Comparison of ENCODE assay signal across 8 cellular contexts in the genomic region with DNA sequence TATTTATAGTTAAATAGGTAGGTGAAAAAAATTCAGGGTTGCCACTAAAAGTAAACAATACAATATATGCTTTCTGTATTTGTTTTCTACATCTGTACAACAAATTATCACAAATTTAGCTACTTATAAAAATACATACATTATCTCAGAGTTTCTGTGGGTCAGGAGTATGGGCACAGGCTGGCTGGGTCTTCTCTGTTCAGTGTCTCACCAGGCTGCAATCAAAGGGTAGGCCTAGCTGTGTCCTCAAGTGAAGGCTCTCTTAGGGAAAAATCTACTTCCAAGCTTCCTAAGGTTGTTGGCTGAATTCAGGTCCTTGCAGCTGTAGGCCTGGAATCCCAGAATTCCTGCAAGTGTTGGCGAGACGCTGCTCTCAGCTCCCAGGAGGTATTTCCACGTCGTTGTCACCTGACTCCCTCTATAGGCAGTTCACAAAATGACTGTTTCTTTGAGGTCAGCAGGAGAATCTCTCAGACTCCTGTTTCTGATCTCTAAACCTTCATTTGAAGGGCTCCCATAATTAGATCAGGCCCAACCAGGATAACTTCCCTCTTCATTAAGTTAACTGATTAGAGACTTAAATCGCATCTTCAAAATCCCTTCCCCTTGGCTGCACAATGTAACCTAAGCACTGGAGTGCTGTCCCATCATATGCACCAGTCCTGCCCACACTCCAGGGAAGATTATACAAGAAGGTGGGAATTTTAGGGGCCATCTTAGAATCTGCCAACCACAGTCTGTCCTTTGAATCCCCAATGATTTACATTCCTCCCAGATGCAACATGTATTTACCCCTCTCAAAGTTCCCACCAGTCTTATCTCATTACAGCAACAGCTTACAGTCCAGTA.
A peak's percentile ranks its signal among the peaks of the same experiment; 100 is the strongest.
DNase-seq lines count a peak whose midpoint lies in the region; ATAC-seq, FAIRE-seq and TF ChIP-seq lines count a peak whose summit lies in the region.

No MANE protein-coding gene starts in this region.

- ATAC-seq in SK-N-SH treated with all-trans-retinoic acid at 6 μM for 48 hours (peak; percentile 86), left lobe of liver (peak; percentile 93)

- intact Hi-C loops in thyroid gland (cut with DNase I) (no loop called here), stomach (cut with DNase I; ENCODE audit: low total_unique reads) (loop anchor here (5.0 kb wide), 1 partner anchor 246 kb away; no protein-coding TSS in a partner anchor)

- no peak for FAIRE-seq in GM19239 (lab: Jason Lieb, UNC)

- H3K4me1 ChIP-seq in thyroid gland (no peaks in the 10 kb centered on the region), stomach (no peaks in the 10 kb centered on the region)

- no peak for TF ChIP-seq EP300 in stomach (IDR thresholded peaks at IDR 0.05)

- WGBS in thyroid gland, 2 donors = 15 to 20% methylated on average over 5 of the region's 5 CpGs
- 15 to 30% (median 19%) methylated on average over 5 of the region's 5 CpGs for WGBS in stomach, 5 donors

- no peak for TF ChIP-seq POLR2A in thyroid gland (IDR thresholded peaks at IDR 0.05)
- no peak for TF ChIP-seq POLR2A in stomach (IDR thresholded peaks at IDR 0.05)

- H3K4me3 ChIP-seq in thyroid gland (replicated peaks in 1 of 3) (no peak overlapping the region), stomach (no peak overlapping the region)

- no peak for TF ChIP-seq CTCF in thyroid gland (IDR thresholded peaks at IDR 0.05)
- peak in 2 of 7 experiments; percentile 10 to 20 for TF ChIP-seq CTCF in stomach (IDR thresholded peaks at IDR 0.05)

- DNase-seq in CD1c-positive myeloid dendritic cell (ENCODE audit: extremely low spot score) (peak; percentile 31), GM19239 (ENCODE audit: insufficient read length, low spot score) (peak; percentile 9), HK-2 (ENCODE audit: unreplicated experiment) (peak; percentile 24), left lobe of liver (ENCODE audit: low spot score) (no peak), thyroid gland (no peak), stomach (no peak)
- no peak for DNase-seq in activated CD4-positive, alpha-beta T cell treated with anti-CD3 and anti-CD28 coated beads, Interleukin-2, amount 50 U/mL, for 1 hour

- H3K9me3 ChIP-seq in thyroid gland (no peaks in the 10 kb centered on the region), stomach (no peaks in the 10 kb centered on the region)

- H3K36me3 ChIP-seq in thyroid gland (no peaks in the 10 kb centered on the region), stomach (no peaks in the 10 kb centered on the region)

- H3K27me3 ChIP-seq in thyroid gland (no peaks in the 10 kb centered on the region), stomach (no peaks in the 10 kb centered on the region)

- no peak overlapping the region for H3K27ac ChIP-seq in thyroid gland
- H3K27ac ChIP-seq in stomach = no peak overlapping the region

TF ChIP-seq in SK-N-SH treated with all-trans-retinoic acid at 6 μM for 48 hours, 23 proteins besides CTCF, POLR2A, EP300 and RAD21:
- TF ChIP-seq ZNF70 (CRISPR knock-in tag; IDR thresholded peaks at IDR 0.05) = no peak
- TF ChIP-seq ARNTL (CRISPR knock-in tag; IDR thresholded peaks at IDR 0.05; ENCODE audit: borderline replicate concordance, low read depth) = no peak
- no peak for TF ChIP-seq ZFP3 (CRISPR knock-in tag; IDR thresholded peaks at IDR 0.05)
- TF ChIP-seq ZNF565 (CRISPR knock-in tag; conservative IDR thresholded peaks at IDR 0.05; ENCODE audit: low read depth) = no peak
- no peak for TF ChIP-seq ZNF8 (CRISPR knock-in tag; IDR thresholded peaks at IDR 0.05)
- TF ChIP-seq BACH2 (CRISPR knock-in tag; IDR thresholded peaks at IDR 0.05; ENCODE audit: borderline replicate concordance) = no peak
TF ChIP-seq in SK-N-SH treated with all-trans-retinoic acid at 6 μM for 48 hours: peak in this region for 0.

Comparison
In these comparisons a context has a peak if more than half of its experiments do, and no peak if none do; other contexts are left out.
1. DNase-seq: peak in CD1c-positive myeloid dendritic cell (single experiment), GM19239 (single experiment) and HK-2 (single experiment); none in left lobe of liver (single experiment), thyroid gland (0 of 2), stomach (single experiment) and activated CD4-positive, alpha-beta T cell treated with anti-CD3 and anti-CD28 coated beads, Interleukin-2, amount 50 U/mL, for 1 hour (single experiment).